In the genomic region with DNA sequence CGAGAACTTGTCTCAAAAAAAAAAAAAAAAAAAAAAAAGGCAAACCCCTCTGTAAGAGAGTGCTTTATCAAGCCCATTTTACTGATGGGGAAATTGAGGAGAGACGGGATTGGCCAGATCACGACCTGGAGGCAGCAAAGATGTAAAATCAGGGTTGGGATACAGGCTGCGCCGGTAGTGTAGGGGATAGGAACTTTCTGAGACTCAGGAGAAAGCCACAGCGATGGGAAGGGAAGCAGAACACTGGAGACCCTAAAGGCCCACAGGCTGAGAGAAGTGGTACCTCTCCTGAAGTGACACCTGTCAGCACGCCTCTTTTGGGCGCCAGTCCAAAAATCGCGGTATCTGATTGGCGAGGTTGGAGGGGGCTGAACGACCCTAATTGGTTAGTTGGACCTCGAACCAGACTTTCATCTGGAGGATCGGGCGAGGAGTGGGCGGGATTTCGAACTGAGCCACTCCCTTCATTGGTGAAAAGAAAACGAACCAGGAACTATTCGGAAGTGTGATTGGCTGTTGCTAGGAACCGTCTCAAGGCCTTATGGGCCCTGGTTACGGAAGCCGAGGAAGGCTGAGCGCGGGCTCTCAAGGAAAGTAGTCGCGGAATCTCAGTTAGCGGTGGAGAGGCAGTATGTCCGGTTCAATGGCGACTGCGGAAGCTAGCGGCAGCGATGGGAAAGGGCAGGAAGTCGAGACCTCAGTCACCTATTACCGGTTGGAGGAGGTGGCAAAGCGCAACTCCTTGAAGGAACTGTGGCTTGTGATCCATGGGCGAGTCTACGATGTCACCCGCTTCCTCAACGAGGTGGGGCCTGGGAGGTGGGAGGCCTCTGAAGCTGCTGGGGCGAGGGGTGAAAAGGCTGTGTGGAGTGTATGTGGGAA, we compare ENCODE assay signal across 1 cellular context.
TF ChIP-seq lines count a peak whose summit lies in the region.

A gene with protein sequence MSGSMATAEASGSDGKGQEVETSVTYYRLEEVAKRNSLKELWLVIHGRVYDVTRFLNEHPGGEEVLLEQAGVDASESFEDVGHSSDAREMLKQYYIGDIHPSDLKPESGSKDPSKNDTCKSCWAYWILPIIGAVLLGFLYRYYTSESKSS (plus strand): TSS at position 567 of the 882 bp plus-strand sequence. CDS start 65 bp downstream, at position 632.

TF ChIP-seq in GM12878, 131 proteins besides CTCF, POLR2A, EP300 and RAD21 (continued from another document):
- TF ChIP-seq, protein P1, sequence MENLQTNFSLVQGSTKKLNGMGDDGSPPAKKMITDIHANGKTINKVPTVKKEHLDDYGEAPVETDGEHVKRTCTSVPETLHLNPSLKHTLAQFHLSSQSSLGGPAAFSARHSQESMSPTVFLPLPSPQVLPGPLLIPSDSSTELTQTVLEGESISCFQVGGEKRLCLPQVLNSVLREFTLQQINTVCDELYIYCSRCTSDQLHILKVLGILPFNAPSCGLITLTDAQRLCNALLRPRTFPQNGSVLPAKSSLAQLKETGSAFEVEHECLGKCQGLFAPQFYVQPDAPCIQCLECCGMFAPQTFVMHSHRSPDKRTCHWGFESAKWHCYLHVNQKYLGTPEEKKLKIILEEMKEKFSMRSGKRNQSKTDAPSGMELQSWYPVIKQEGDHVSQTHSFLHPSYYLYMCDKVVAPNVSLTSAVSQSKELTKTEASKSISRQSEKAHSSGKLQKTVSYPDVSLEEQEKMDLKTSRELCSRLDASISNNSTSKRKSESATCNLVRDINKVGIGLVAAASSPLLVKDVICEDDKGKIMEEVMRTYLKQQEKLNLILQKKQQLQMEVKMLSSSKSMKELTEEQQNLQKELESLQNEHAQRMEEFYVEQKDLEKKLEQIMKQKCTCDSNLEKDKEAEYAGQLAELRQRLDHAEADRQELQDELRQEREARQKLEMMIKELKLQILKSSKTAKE (IDR thresholded peaks at IDR 0.05; ENCODE audit: low read depth, poor library complexity, severe bottlenecking), result no peak
- TF ChIP-seq TCF3 (IDR thresholded peaks at IDR 0.05; ENCODE audit: borderline replicate concordance, insufficient read depth, low read depth, low read length), result 0 out of 2 replicates have a peak, but pooled peaks have one; percentile 21
- TF ChIP-seq EGR1 (IDR thresholded peaks at IDR 0.05; ENCODE audit: borderline replicate concordance in 1 of 2, low read depth in 2 of 2, low read length in 2 of 2), result 0 out of 3 replicates have a peak, but pooled peaks of 1 of the 2 experiments have one; percentile 44
- TF ChIP-seq RELA (IDR thresholded peaks at IDR 0.05; ENCODE audit: borderline replicate concordance, partially characterized antibody), result no peak
- TF ChIP-seq KLF5 (IDR thresholded peaks at IDR 0.05; ENCODE audit: partially characterized antibody), result peak; percentile 27
- TF ChIP-seq SREBF1 (IDR thresholded peaks at IDR 0.05; ENCODE audit: low read length), result peak; percentile 41; the same call in 1 of the 2 replicates
- 0 out of 2 replicates have a peak, but pooled peaks have one; percentile 56 for TF ChIP-seq ASH2L (IDR thresholded peaks at IDR 0.05; ENCODE audit: borderline replicate concordance, low read depth)
TF ChIP-seq in GM12878: peak in this region for 59.
